Comparison of ENCODE assay signal across 2 cellular contexts in the genomic region with DNA sequence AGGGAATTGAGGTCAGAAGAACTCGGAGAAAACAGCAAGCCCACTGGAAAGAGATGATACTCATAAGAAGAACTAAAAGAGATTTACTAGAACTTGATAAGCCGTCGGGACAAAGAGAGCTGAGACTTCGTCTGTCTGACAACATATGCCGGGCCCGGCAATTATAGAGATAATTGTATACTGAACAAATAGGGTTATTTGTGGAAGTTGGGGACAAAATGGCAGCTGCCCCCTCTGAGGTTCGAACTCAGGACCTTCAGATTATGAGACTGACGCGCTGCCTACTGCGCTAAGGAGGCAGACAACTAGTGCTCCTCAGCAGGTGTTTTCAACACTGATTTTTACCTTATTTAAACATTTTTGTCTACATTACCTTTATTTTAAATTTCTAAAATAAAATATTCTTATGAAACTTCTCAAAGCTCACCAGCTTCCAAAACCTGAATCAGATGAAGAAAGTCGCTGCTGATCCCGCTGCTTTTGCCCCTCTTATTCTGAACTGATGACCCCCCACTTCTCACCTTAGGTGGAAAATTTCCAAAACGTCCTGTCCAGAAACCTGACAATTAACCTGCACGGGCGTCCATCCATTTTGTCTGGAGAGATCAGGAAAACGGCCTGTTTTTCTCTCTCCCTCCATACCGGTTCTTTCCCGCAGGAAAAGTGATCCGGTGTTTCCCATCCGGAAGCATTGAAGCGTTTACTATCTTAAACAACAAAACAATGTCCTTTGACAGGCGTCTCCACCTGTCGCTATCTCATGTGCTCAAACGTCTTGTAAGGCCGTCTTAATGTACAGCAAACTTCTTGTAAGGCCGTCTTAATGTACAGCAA.
TF ChIP-seq lines count a peak whose summit lies in the region.

No MANE protein-coding gene starts in this region.

TF ChIP-seq in WTC11, 78 proteins besides CTCF, POLR2A, EP300 and RAD21:
- TF ChIP-seq, protein P1, sequence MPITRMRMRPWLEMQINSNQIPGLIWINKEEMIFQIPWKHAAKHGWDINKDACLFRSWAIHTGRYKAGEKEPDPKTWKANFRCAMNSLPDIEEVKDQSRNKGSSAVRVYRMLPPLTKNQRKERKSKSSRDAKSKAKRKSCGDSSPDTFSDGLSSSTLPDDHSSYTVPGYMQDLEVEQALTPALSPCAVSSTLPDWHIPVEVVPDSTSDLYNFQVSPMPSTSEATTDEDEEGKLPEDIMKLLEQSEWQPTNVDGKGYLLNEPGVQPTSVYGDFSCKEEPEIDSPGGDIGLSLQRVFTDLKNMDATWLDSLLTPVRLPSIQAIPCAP (CRISPR knock-in tag; IDR thresholded peaks at IDR 0.05), result no peak
- TF ChIP-seq, protein P2, sequence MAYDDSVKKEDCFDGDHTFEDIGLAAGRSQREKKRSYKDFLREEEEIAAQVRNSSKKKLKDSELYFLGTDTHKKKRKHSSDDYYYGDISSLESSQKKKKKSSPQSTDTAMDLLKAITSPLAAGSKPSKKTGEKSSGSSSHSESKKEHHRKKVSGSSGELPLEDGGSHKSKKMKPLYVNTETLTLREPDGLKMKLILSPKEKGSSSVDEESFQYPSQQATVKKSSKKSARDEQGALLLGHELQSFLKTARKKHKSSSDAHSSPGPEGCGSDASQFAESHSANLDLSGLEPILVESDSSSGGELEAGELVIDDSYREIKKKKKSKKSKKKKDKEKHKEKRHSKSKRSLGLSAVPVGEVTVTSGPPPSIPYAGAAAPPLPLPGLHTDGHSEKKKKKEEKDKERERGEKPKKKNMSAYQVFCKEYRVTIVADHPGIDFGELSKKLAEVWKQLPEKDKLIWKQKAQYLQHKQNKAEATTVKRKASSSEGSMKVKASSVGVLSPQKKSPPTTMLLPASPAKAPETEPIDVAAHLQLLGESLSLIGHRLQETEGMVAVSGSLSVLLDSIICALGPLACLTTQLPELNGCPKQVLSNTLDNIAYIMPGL (CRISPR knock-in tag; IDR thresholded peaks at IDR 0.05), result peak; percentile 50; the same call in 1 of the 2 replicates

TF ChIP-seq in HepG2, 621 proteins besides CTCF, POLR2A, EP300 and RAD21 (continues in another document):
- no peak for TF ChIP-seq RBAK (CRISPR knock-in tag; IDR thresholded peaks at IDR 0.05)
- TF ChIP-seq KLF11 (CRISPR knock-in tag; IDR thresholded peaks at IDR 0.05), result no peak
- no peak for TF ChIP-seq SRSF4 (IDR thresholded peaks at IDR 0.05; ENCODE audit: low read depth, low read length, poor library complexity, severe bottlenecking)
- TF ChIP-seq GATAD2A (CRISPR knock-in tag; IDR thresholded peaks at IDR 0.05), result peak; percentile 82
- TF ChIP-seq SMC3 (IDR thresholded peaks at IDR 0.05; ENCODE audit: low read length), result no peak
- TF ChIP-seq ZNF564 (CRISPR knock-in tag; IDR thresholded peaks at IDR 0.05), result no peak
- TF ChIP-seq HOXA5 (CRISPR knock-in tag; IDR thresholded peaks at IDR 0.05), result peak; percentile 78; the same call in 1 of the 2 replicates
- TF ChIP-seq KMT2A (CRISPR knock-in tag; IDR thresholded peaks at IDR 0.05), result no peak; the same call in 1 of the 2 replicates
- TF ChIP-seq ZNF609 (CRISPR knock-in tag; IDR thresholded peaks at IDR 0.05; ENCODE audit: borderline replicate concordance), result no peak
- peak; percentile 76 for TF ChIP-seq XRCC5 (optimal IDR thresholded peaks at IDR 0.05; ENCODE audit: low read length)
- TF ChIP-seq, protein P3, sequence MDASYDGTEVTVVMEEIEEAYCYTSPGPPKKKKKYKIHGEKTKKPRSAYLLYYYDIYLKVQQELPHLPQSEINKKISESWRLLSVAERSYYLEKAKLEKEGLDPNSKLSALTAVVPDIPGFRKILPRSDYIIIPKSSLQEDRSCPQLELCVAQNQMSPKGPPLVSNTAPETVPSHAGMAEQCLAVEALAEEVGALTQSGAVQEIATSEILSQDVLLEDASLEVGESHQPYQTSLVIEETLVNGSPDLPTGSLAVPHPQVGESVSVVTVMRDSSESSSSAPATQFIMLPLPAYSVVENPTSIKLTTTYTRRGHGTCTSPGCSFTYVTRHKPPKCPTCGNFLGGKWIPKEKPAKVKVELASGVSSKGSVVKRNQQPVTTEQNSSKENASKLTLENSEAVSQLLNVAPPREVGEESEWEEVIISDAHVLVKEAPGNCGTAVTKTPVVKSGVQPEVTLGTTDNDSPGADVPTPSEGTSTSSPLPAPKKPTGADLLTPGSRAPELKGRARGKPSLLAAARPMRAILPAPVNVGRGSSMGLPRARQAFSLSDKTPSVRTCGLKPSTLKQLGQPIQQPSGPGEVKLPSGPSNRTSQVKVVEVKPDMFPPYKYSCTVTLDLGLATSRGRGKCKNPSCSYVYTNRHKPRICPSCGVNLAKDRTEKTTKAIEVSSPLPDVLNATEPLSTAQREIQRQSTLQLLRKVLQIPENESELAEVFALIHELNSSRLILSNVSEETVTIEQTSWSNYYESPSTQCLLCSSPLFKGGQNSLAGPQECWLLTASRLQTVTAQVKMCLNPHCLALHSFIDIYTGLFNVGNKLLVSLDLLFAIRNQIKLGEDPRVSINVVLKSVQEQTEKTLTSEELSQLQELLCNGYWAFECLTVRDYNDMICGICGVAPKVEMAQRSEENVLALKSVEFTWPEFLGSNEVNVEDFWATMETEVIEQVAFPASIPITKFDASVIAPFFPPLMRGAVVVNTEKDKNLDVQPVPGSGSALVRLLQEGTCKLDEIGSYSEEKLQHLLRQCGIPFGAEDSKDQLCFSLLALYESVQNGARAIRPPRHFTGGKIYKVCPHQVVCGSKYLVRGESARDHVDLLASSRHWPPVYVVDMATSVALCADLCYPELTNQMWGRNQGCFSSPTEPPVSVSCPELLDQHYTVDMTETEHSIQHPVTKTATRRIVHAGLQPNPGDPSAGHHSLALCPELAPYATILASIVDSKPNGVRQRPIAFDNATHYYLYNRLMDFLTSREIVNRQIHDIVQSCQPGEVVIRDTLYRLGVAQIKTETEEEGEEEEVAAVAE (CRISPR knock-in tag; IDR thresholded peaks at IDR 0.05; ENCODE audit: borderline replicate concordance), result 0 out of 2 replicates have a peak, but pooled peaks have one; percentile 13
- no peak for TF ChIP-seq ZNF33B (CRISPR knock-in tag; IDR thresholded peaks at IDR 0.05)
- 0 out of 2 replicates have a peak, but pooled peaks have one; percentile 75 for TF ChIP-seq MYNN (CRISPR knock-in tag; IDR thresholded peaks at IDR 0.05; ENCODE audit: low read depth)
- 0 out of 2 replicates have a peak, but pooled peaks have one; percentile 54 for TF ChIP-seq ZNF354B (CRISPR knock-in tag; IDR thresholded peaks at IDR 0.05)
- peak; percentile 65; the same call in 1 of the 2 replicates for TF ChIP-seq AHR (CRISPR knock-in tag; IDR thresholded peaks at IDR 0.05)
- peak; percentile 45; the same call in 1 of the 2 replicates for TF ChIP-seq TP53 (CRISPR knock-in tag; conservative IDR thresholded peaks at IDR 0.05)
- peak; percentile 79; the same call in 1 of the 2 replicates for TF ChIP-seq SMAD3 (CRISPR knock-in tag; IDR thresholded peaks at IDR 0.05)
- no peak for TF ChIP-seq ZNF318 (CRISPR knock-in tag; IDR thresholded peaks at IDR 0.05)
- no peak; the same call in 1 of the 2 replicates for TF ChIP-seq HHEX (CRISPR knock-in tag; IDR thresholded peaks at IDR 0.05)
- TF ChIP-seq ZNF768 (CRISPR knock-in tag; IDR thresholded peaks at IDR 0.05), result no peak
- no peak for TF ChIP-seq CENPT (CRISPR knock-in tag; IDR thresholded peaks at IDR 0.05; ENCODE audit: low read depth)
- no peak for TF ChIP-seq HOXA7 (CRISPR knock-in tag; IDR thresholded peaks at IDR 0.05)
- TF ChIP-seq PAWR (CRISPR knock-in tag; IDR thresholded peaks at IDR 0.05; ENCODE audit: borderline replicate concordance), result no peak
- peak; percentile 51; the same call in 1 of the 2 replicates for TF ChIP-seq SALL2 (CRISPR knock-in tag; IDR thresholded peaks at IDR 0.05)
- TF ChIP-seq ZBTB7A (CRISPR knock-in tag; IDR thresholded peaks at IDR 0.05), result no peak
- TF ChIP-seq ZNF850 (CRISPR knock-in tag; conservative IDR thresholded peaks at IDR 0.05), result no peak
- TF ChIP-seq RORA (CRISPR knock-in tag; IDR thresholded peaks at IDR 0.05), result 0 out of 2 replicates have a peak, but pooled peaks have one; percentile 46
- TF ChIP-seq SRSF1 (optimal IDR thresholded peaks at IDR 0.05; ENCODE audit: low read depth, low read length), result no peak
- peak; percentile 85 for TF ChIP-seq ZBTB25 (CRISPR knock-in tag; IDR thresholded peaks at IDR 0.05)
- TF ChIP-seq ZNF17 (CRISPR knock-in tag; IDR thresholded peaks at IDR 0.05), result no peak
- peak; percentile 75 for TF ChIP-seq ELF3 (CRISPR knock-in tag; IDR thresholded peaks at IDR 0.05)
- no peak for TF ChIP-seq RAD51 (IDR thresholded peaks at IDR 0.05; ENCODE audit: borderline replicate concordance)
- TF ChIP-seq MAFK (conservative IDR thresholded peaks at IDR 0.05 in 1 of 2, IDR thresholded peaks at IDR 0.05 in 1 of 2; ENCODE audit: low read length in 2 of 2), result no peak
